Comparison of ENCODE assay signal across 8 cellular contexts in genomic region chr10:30436200-30436599, GRCh38. TPM values are rescaled to one million over a fixed set of nuclear protein-coding genes. Genes with fewer than 3 reads are reported as not detected.
DNase-seq lines count a peak whose midpoint lies in the region; ATAC-seq and TF ChIP-seq lines count a peak whose summit lies in the region.

No MANE protein-coding gene starts in this region.

- H3K27ac ChIP-seq in GM23338 (ENCODE audit: low read depth): no peak overlapping the region; the same call in 1 of the 2 replicates
- peak overlapping the region; percentile 94 to 100 (median 99) for H3K27ac ChIP-seq in gastroesophageal sphincter

- peaks cover 40% of the 10 kb centered on the region for H3K4me1 Mint-ChIP-seq in GM23338
- peaks cover 61% of the 10 kb centered on the region for H3K4me1 Mint-ChIP-seq in activated CD4-positive, alpha-beta memory T cell treated with anti-CD3 and anti-CD28 coated beads for 36 hours (ENCODE audit: low read depth)

- WGBS in gastroesophageal sphincter (ENCODE audit: low coverage in 1 of 2), 2 donors: 4% methylated on average over 6 of the region's 6 CpGs; no CpG with 5 or more reads in 1 of the 2 donors

- H3K36me3 ChIP-seq in GM23338 (ENCODE audit: insufficient read depth) (peaks cover 4% of the 10 kb centered on the region; the same call in 1 of the 2 replicates), gastroesophageal sphincter (peaks cover 0 to 17% of the 10 kb centered on the region in 2 donors)

- TF ChIP-seq POLR2A in gastroesophageal sphincter (IDR thresholded peaks at IDR 0.05): no peak

- peaks cover 7% of the 10 kb centered on the region; the same call in 2 of the 3 replicates for H3K36me3 Mint-ChIP-seq in GM23338 (ENCODE audit: low read depth)
- peaks cover 52% of the 10 kb centered on the region for H3K36me3 Mint-ChIP-seq in activated CD4-positive, alpha-beta memory T cell treated with anti-CD3 and anti-CD28 coated beads for 36 hours

- H3K9me2 ChIP-seq in GM23338 (ENCODE audit: insufficient read depth): no peaks in the 10 kb centered on the region

- H3K4me3 Mint-ChIP-seq in GM23338: peak overlapping the region; percentile 59
- peak overlapping the region; percentile 92 for H3K4me3 Mint-ChIP-seq in activated CD4-positive, alpha-beta memory T cell treated with anti-CD3 and anti-CD28 coated beads for 36 hours

- H3K27me3 ChIP-seq in GM23338 (ENCODE audit: insufficient read depth): peaks cover 35% of the 10 kb centered on the region
- H3K27me3 ChIP-seq in gastroesophageal sphincter: no peaks in the 10 kb centered on the region

- TF ChIP-seq CTCF in GM23338 (conservative IDR thresholded peaks at IDR 0.05; ENCODE audit: low read depth in 2 of 2) (no peak), gastroesophageal sphincter (IDR thresholded peaks at IDR 0.05) (no peak), retinal pigment epithelial cell (conservative IDR thresholded peaks at IDR 0.05; ENCODE audit: low read depth, low read length) (no peak)

- peaks cover 22% of the 10 kb centered on the region for H3K27me3 Mint-ChIP-seq in GM23338 (ENCODE audit: insufficient read depth, low read depth, poor library complexity)
- no peaks in the 10 kb centered on the region for H3K27me3 Mint-ChIP-seq in activated CD4-positive, alpha-beta memory T cell treated with anti-CD3 and anti-CD28 coated beads for 36 hours

- peak overlapping the region; percentile 79 for H3K4me3 ChIP-seq in GM23338
- H3K4me3 ChIP-seq in gastroesophageal sphincter: peak overlapping the region; percentile 85 to 86
- H3K4me3 ChIP-seq in retinal pigment epithelial cell (ENCODE audit: low read length): peak overlapping the region; percentile 90

- H3K9me3 Mint-ChIP-seq in GM23338: no peaks in the 10 kb centered on the region
- H3K9me3 Mint-ChIP-seq in activated CD4-positive, alpha-beta memory T cell treated with anti-CD3 and anti-CD28 coated beads for 36 hours: no peaks in the 10 kb centered on the region

- no peaks in the 10 kb centered on the region for H4K20me1 ChIP-seq in GM23338 (replicated peaks; ENCODE audit: insufficient read depth)

- H3K27ac Mint-ChIP-seq in GM23338: no peak overlapping the region
- H3K27ac Mint-ChIP-seq in activated CD4-positive, alpha-beta memory T cell treated with anti-CD3 and anti-CD28 coated beads for 36 hours: peak overlapping the region; percentile 95

- peaks cover 10% of the 10 kb centered on the region; the same call in 1 of the 2 replicates for H3K79me2 ChIP-seq in GM23338 (replicated peaks; ENCODE audit: insufficient read depth)

- POLR2A ChIA-PET in activated CD4-positive, alpha-beta memory T cell treated with anti-CD3 and anti-CD28 coated beads for 36 hours (lab: Charles Lee): interaction anchor here (0.7 to 3.3 kb wide), 5 partner anchors 16 to 93 kb away, joined by 3 to 20 read pairs (median 3); no protein-coding TSS in a partner anchor

- peak; percentile 14 for ATAC-seq in GM23338
- no peak for ATAC-seq in gastroesophageal sphincter
- ATAC-seq in GM19467 (IDR thresholded peaks at IDR 0.05; ENCODE audit: unreplicated experiment): no peak

- TF ChIP-seq EP300 in gastroesophageal sphincter (IDR thresholded peaks at IDR 0.05): no peak

- H3K4me1 ChIP-seq in GM23338 (ENCODE audit: insufficient read depth) (peaks cover 50% of the 10 kb centered on the region), gastroesophageal sphincter (peaks cover 0 to 79% (median 24%) of the 10 kb centered on the region in 3 donors)

- no peak overlapping the region for H2AFZ ChIP-seq in GM23338

- no peaks in the 10 kb centered on the region for H3K9me3 ChIP-seq in gastroesophageal sphincter

- DNase-seq in AG08396 (ENCODE audit: low spot score) (peak; percentile 62), GM23338 (ENCODE audit: low spot score) (peak; percentile 81), retinal pigment epithelial cell (ENCODE audit: low read depth) (peak; percentile 72), HuH-7.5 (ENCODE audit: low spot score) (no peak), NCI-H510A treated with DMSO at 0.1 percent for 48 hours (lab: John Stamatoyannopoulos, UW) (no peak)
- peak; percentile 42 for DNase-seq in activated CD4-positive, alpha-beta memory T cell treated with anti-CD3 and anti-CD28 coated beads for 36 hours

- CTCF ChIA-PET in activated CD4-positive, alpha-beta memory T cell treated with anti-CD3 and anti-CD28 coated beads for 36 hours (lab: Charles Lee): interaction anchor here (0.7 to 2.8 kb wide), 5 partner anchors 15 to 155 kb away, joined by 3 to 15 read pairs (median 4); partner anchors contain the start of gene MTPAP

- peak overlapping the region; percentile 91 for H3K4me2 ChIP-seq in GM23338

- H3F3A ChIP-seq in GM23338 (replicated peaks; ENCODE audit: low read depth): no peaks in the 10 kb centered on the region; the same call in 1 of the 2 replicates

- intact Hi-C loops in activated CD4-positive, alpha-beta memory T cell treated with anti-CD3 and anti-CD28 coated beads for 36 hours (cut with micrococcal nuclease): loop anchor here (1.0 kb wide), 1 partner anchor 8 kb away; no protein-coding TSS in a partner anchor

TF ChIP-seq in GM23338, 12 proteins besides CTCF, POLR2A, EP300 and RAD21 (continues in another document):
- TF ChIP-seq ZNF114 (CRISPR knock-in tag; IDR thresholded peaks at IDR 0.05) (no peak), JUNB (IDR thresholded peaks at IDR 0.05; ENCODE audit: unreplicated experiment) (no peak), CREB1 (CRISPR knock-in tag; IDR thresholded peaks at IDR 0.05; ENCODE audit: low read depth) (no peak), NANOG (IDR thresholded peaks at IDR 0.05; ENCODE audit: borderline replicate concordance) (no peak), EZH2phosphoT487 (IDR thresholded peaks at IDR 0.05; ENCODE audit: unreplicated experiment) (no peak), EZH2 (IDR thresholded peaks at IDR 0.05; ENCODE audit: low read depth, unreplicated experiment) (no peak), ZNF331 (CRISPR knock-in tag; IDR thresholded peaks at IDR 0.05; ENCODE audit: low read depth) (no peak)
- TF ChIP-seq, protein P1, sequence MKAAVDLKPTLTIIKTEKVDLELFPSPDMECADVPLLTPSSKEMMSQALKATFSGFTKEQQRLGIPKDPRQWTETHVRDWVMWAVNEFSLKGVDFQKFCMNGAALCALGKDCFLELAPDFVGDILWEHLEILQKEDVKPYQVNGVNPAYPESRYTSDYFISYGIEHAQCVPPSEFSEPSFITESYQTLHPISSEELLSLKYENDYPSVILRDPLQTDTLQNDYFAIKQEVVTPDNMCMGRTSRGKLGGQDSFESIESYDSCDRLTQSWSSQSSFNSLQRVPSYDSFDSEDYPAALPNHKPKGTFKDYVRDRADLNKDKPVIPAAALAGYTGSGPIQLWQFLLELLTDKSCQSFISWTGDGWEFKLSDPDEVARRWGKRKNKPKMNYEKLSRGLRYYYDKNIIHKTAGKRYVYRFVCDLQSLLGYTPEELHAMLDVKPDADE (IDR thresholded peaks at IDR 0.05): no peak

RNA-seq across cellular contexts. Expression of gene MAP3K8, which starts 2.2 kb away (rescaled TPM):
- 3.5 and 6.1 TPM in 2 replicates for total RNA-seq in GM23338 (2014; rRNA removed; shearing (Covaris generic))
- 4.7 and 5.0 TPM in 2 replicates for polyA plus RNA-seq in GM23338 (2016; fragmentation: Nextera tagmentation; extraction: Ambion mirVana)
- total RNA-seq in activated CD4-positive, alpha-beta memory T cell treated with anti-CD3 and anti-CD28 coated beads for 36 hours: 10 to 100 TPM; 36.5 to 40.6 TPM
- 10 to 100 TPM; 18.4 to 63.8 (median 28.5) TPM for total RNA-seq in gastroesophageal sphincter

Comparison
In these comparisons a context has a peak if more than half of its experiments do, and no peak if none do; other contexts are left out.
1. DNase-seq: peak in AG08396 (single experiment), GM23338 (single experiment), activated CD4-positive, alpha-beta memory T cell treated with anti-CD3 and anti-CD28 coated beads for 36 hours (single experiment) and retinal pigment epithelial cell (single experiment); none in HuH-7.5 (single experiment) and NCI-H510A treated with DMSO at 0.1 percent for 48 hours (single experiment).
2. Peak in every context shown above with its lines, with median percentiles within 50 percentile points of each other: H3K4me3 ChIP-seq.